ENCODE assay signal across 10 cellular contexts in genomic region chr9:133368249-133368881, GRCh38. TPM values are rescaled to one million over a fixed set of nuclear protein-coding genes. Genes with fewer than 3 reads are reported as not detected.
DNase-seq lines count a peak whose midpoint lies in the region; ATAC-seq and TF ChIP-seq lines count a peak whose summit lies in the region.
"Had no signal": no experiment of that assay in that cellular context is flagged by ENCODE, and none has a peak within 500 bp of the region (broad histone marks: within the 10 kb centered on the region; RNA-seq: fewer than 3 reads in every experiment).

No MANE protein-coding gene starts in this region.

- peaks cover 87% of the 10 kb centered on the region for H3K4me1 ChIP-seq in suprapubic skin
- peaks cover 39% of the 10 kb centered on the region for H3K4me1 ChIP-seq in mammary epithelial cell (ENCODE audit: insufficient read depth, low read length)

- H3K9ac ChIP-seq in mammary epithelial cell (ENCODE audit: insufficient read depth, low read length): no peak overlapping the region

- CTCF ChIA-PET in mammary epithelial cell (lab: Charles Lee; ENCODE audit: low non-redundant PET): no interaction called here

- peak overlapping the region; percentile 99 for H3K4me3 Mint-ChIP-seq in activated T-cell treated with anti-CD3 and anti-CD28 coated beads, Interleukin-2, amount 50 U/mL, for 24 hours

- TF ChIP-seq CTCF in suprapubic skin (IDR thresholded peaks at IDR 0.05) (no peak), mammary epithelial cell (conservative IDR thresholded peaks at IDR 0.05 in 1 of 2, IDR thresholded peaks at IDR 0.05 in 1 of 2; ENCODE audit: extremely low read depth in 1 of 2, insufficient read depth in 1 of 2, low read depth in 1 of 2, low read length in 2 of 2) (no peak)

- dilution Hi-C loops in mammary epithelial cell (cut with HindIII; ENCODE audit: low sequenced_read_pairs): no loop called here

- H3K27ac ChIP-seq in suprapubic skin (peak overlapping the region; percentile 8), mammary epithelial cell (ENCODE audit: insufficient read depth, low read depth, low read length) (no peak overlapping the region)

- peaks cover 11% of the 10 kb centered on the region for H4K20me1 ChIP-seq in mammary epithelial cell (ENCODE audit: insufficient read depth, low read length)

- H3K27ac Mint-ChIP-seq in activated T-cell treated with anti-CD3 and anti-CD28 coated beads, Interleukin-2, amount 50 U/mL, for 24 hours: peak overlapping the region; percentile 99
- H3K27ac Mint-ChIP-seq in activated naive CD4-positive, alpha-beta T cell treated with anti-CD3 and anti-CD28 coated beads, Interleukin-2, amount 50 U/mL, for 72 hours: peak overlapping the region; percentile 94 to 98

- ATAC-seq in activated naive CD4-positive, alpha-beta T cell treated with anti-CD3 and anti-CD28 coated beads, Interleukin-2, amount 50 U/mL, for 72 hours: no peak
- peak; percentile 94 for ATAC-seq in left colon
- ATAC-seq in GM19351 (IDR thresholded peaks at IDR 0.05; ENCODE audit: unreplicated experiment): no peak

- no peak overlapping the region for H2AFZ ChIP-seq in mammary epithelial cell (ENCODE audit: low read depth, low read length)

- H3K4me3 ChIP-seq in suprapubic skin (no peak overlapping the region), mammary epithelial cell (replicated peaks in 1 of 3; ENCODE audit: insufficient read depth in 1 of 3, low read depth in 2 of 3, low read length in 3 of 3) (no peak overlapping the region)

- H3K36me3 Mint-ChIP-seq in activated T-cell treated with anti-CD3 and anti-CD28 coated beads, Interleukin-2, amount 50 U/mL, for 24 hours (ENCODE audit: low read depth): peaks cover 99% of the 10 kb centered on the region
- peaks cover 56 to 60% of the 10 kb centered on the region in 2 donors for H3K36me3 Mint-ChIP-seq in activated naive CD4-positive, alpha-beta T cell treated with anti-CD3 and anti-CD28 coated beads, Interleukin-2, amount 50 U/mL, for 72 hours

- no peaks in the 10 kb centered on the region for H3K27me3 ChIP-seq in suprapubic skin
- H3K27me3 ChIP-seq in mammary epithelial cell (ENCODE audit: insufficient read depth, low read length): no peaks in the 10 kb centered on the region

- peaks cover 74% of the 10 kb centered on the region for H3K4me1 Mint-ChIP-seq in activated T-cell treated with anti-CD3 and anti-CD28 coated beads, Interleukin-2, amount 50 U/mL, for 24 hours (ENCODE audit: low read depth)

- DNase-seq in activated T-cell treated with anti-CD3 and anti-CD28 coated beads, Interleukin-2, amount 50 U/mL, for 24 hours: no peak
- no peak for DNase-seq in activated T-cell treated with anti-CD3 and anti-CD28 coated beads for 4 hours
- no peak for DNase-seq in activated naive CD4-positive, alpha-beta T cell treated with anti-CD3 and anti-CD28 coated beads, Interleukin-2, amount 50 U/mL, for 72 hours (ENCODE audit: low spot score in 2 of 2)
- DNase-seq in left colon: no peak
- DNase-seq in suprapubic skin (ENCODE audit: low spot score in 2 of 2): no peak
- DNase-seq in ureter (ENCODE audit: low spot score): no peak
- no peak for DNase-seq in mammary epithelial cell
- DNase-seq: activated CD4-positive, alpha-beta T cell treated with anti-CD3 and anti-CD28 coated beads for 1 hour had no signal

- TF ChIP-seq EP300 in suprapubic skin (IDR thresholded peaks at IDR 0.05): no peak

- no peaks in the 10 kb centered on the region for H3K27me3 Mint-ChIP-seq in activated T-cell treated with anti-CD3 and anti-CD28 coated beads, Interleukin-2, amount 50 U/mL, for 24 hours

- no peaks in the 10 kb centered on the region for H3K9me3 ChIP-seq in suprapubic skin
- no peaks in the 10 kb centered on the region for H3K9me3 ChIP-seq in mammary epithelial cell (replicated peaks; ENCODE audit: insufficient read depth, low read length)

- no peaks in the 10 kb centered on the region for H3K9me3 Mint-ChIP-seq in activated T-cell treated with anti-CD3 and anti-CD28 coated beads, Interleukin-2, amount 50 U/mL, for 24 hours
- no peaks in the 10 kb centered on the region for H3K9me3 Mint-ChIP-seq in activated naive CD4-positive, alpha-beta T cell treated with anti-CD3 and anti-CD28 coated beads, Interleukin-2, amount 50 U/mL, for 72 hours

- no TSS peak for BruUV-seq in mammary epithelial cell (replicated peaks; lab: Mats Ljungman, UMichigan)

- 44% methylated on average over 16 of the region's 18 CpGs for WGBS in suprapubic skin
- WGBS in mammary epithelial cell (ENCODE audit: low coverage, missing lambda C conversion rate): 61% methylated on average over 17 of the region's 18 CpGs

- TF ChIP-seq POLR2A in suprapubic skin (IDR thresholded peaks at IDR 0.05): no peak

- H3K36me3 ChIP-seq in suprapubic skin: peaks cover 41% of the 10 kb centered on the region
- peaks cover 49% of the 10 kb centered on the region for H3K36me3 ChIP-seq in mammary epithelial cell (ENCODE audit: insufficient read depth, low read length)

- peaks cover 96% of the 10 kb centered on the region for H3K79me2 ChIP-seq in mammary epithelial cell (ENCODE audit: insufficient read depth, low read length)

- in situ Hi-C loops in mammary epithelial cell (cut with MboI; ENCODE audit: low sequenced_read_pairs in 2 of 2): no loop called here

- intact Hi-C loops in left colon (cut with DNase I, micrococcal nuclease): no loop called here
- intact Hi-C loops in mammary epithelial cell (cut with micrococcal nuclease): no loop called here

- no peak overlapping the region for H3K4me2 ChIP-seq in mammary epithelial cell (ENCODE audit: insufficient read depth, low read depth, low read length)

RNA-seq across cellular contexts. Expression of gene SURF4, which starts 7.5 kb away (rescaled TPM):
- total RNA-seq in activated naive CD4-positive, alpha-beta T cell treated with anti-CD3 and anti-CD28 coated beads, Interleukin-2, amount 50 U/mL, for 72 hours: 100 to 1,000 TPM; 255 to 272 TPM
- total RNA-seq in left colon (100 to 1,000 TPM; 150 to 169 TPM), suprapubic skin (100 to 1,000 TPM in 3 of 4 donors, 10 to 100 TPM in 1; 71.7 to 136 (median 118) TPM), ureter (128 TPM), mammary epithelial cell (100 to 1,000 TPM; 192 to 214 TPM)
- 206 TPM for polyA plus RNA-seq in mammary epithelial cell
- polyA minus RNA-seq in mammary epithelial cell: 325 TPM

RNA-seq across cellular contexts. Expression of gene STKLD1, which starts 7.8 kb away (rescaled TPM):
- 1 to 10 TPM in 1 of 2 donors, not detected in 1; 1.1 TPM for total RNA-seq in activated naive CD4-positive, alpha-beta T cell treated with anti-CD3 and anti-CD28 coated beads, Interleukin-2, amount 50 U/mL, for 72 hours
- total RNA-seq in left colon (under 1 TPM; 0.36 to 0.95 TPM), suprapubic skin (1 to 10 TPM in 3 of 4 donors, not detected in 1; 1.8 to 4.2 (median 2.3) TPM), ureter (0.75 TPM), mammary epithelial cell (1 to 10 TPM in 1 of 2 donors, under 1 TPM in 1; 0.67 to 1.0 TPM)
- polyA plus RNA-seq in mammary epithelial cell: 0.17 TPM
- polyA minus RNA-seq in mammary epithelial cell: not detected
- total RNA-seq: kidney epithelial cell had no signal

RNA-seq across cellular contexts. Expression of gene SURF2, which starts 12.0 kb away (rescaled TPM):
- total RNA-seq in activated naive CD4-positive, alpha-beta T cell treated with anti-CD3 and anti-CD28 coated beads, Interleukin-2, amount 50 U/mL, for 72 hours: 10 to 100 TPM in 1 of 2 donors, 1 to 10 TPM in 1; 10.0 to 12.9 TPM
- 10 to 100 TPM in 1 of 2 donors, 1 to 10 TPM in 1; 9.5 to 10.9 TPM for total RNA-seq in left colon
- 10 to 100 TPM; 15.3 to 42.3 (median 31.2) TPM for total RNA-seq in suprapubic skin
- total RNA-seq in ureter: 26.0 TPM
- 10 to 100 TPM; 22.5 to 42.2 TPM for total RNA-seq in mammary epithelial cell
- 39.2 TPM for polyA plus RNA-seq in mammary epithelial cell
- 35.4 TPM for polyA minus RNA-seq in mammary epithelial cell

RNA-seq across cellular contexts. Expression of gene SURF1, which starts 12.1 kb away (rescaled TPM):
- 10 to 100 TPM; 20.2 to 24.9 TPM for total RNA-seq in activated naive CD4-positive, alpha-beta T cell treated with anti-CD3 and anti-CD28 coated beads, Interleukin-2, amount 50 U/mL, for 72 hours
- total RNA-seq in left colon (10 to 100 TPM; 42.0 to 48.2 TPM), suprapubic skin (10 to 100 TPM; 29.1 to 45.0 (median 33.4) TPM), ureter (42.2 TPM), mammary epithelial cell (10 to 100 TPM; 17.5 to 23.4 TPM)
- 43.5 TPM for polyA plus RNA-seq in mammary epithelial cell
- 24.5 TPM for polyA minus RNA-seq in mammary epithelial cell

RNA-seq across cellular contexts. Expression of gene RPL7A, which starts 20.3 kb away (rescaled TPM):
- 1,000 to 10,000 TPM; 3,254 to 3,908 TPM for total RNA-seq in activated naive CD4-positive, alpha-beta T cell treated with anti-CD3 and anti-CD28 coated beads, Interleukin-2, amount 50 U/mL, for 72 hours
- total RNA-seq in left colon (1,000 to 10,000 TPM; 1,331 to 1,405 TPM), suprapubic skin (1,000 to 10,000 TPM; 1,468 to 3,048 (median 2,531) TPM), ureter (2,501 TPM), mammary epithelial cell (1,000 to 10,000 TPM; 1,339 to 1,542 TPM)
- polyA plus RNA-seq in mammary epithelial cell: 3,578 TPM
- 1,906 TPM for polyA minus RNA-seq in mammary epithelial cell
